ENCODE assay signal across 8 cellular contexts in the genomic region with DNA sequence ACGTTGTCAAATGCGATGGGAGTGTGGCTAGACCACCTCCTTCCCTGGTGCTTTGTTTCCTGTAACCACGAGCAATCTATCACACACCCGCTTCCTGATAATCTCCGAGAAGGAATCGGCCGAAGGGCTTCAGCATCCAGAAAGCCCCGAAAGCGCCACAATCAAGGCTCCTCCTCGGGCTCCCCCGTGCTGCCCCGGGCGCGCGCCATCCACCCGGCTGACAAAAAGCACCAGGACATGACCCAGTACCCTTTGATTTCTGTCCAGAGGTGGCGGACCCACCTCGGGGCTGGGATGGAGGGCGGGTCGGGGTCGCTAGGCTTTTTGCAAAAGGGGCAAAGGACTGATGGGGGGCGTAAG. TPM values are rescaled to one million over a fixed set of nuclear protein-coding genes. Genes with fewer than 3 reads are reported as not detected.
A peak's percentile ranks its signal among the peaks of the same experiment; 100 is the strongest.
DNase-seq lines count a peak whose midpoint lies in the region; ATAC-seq, FAIRE-seq and TF ChIP-seq lines count a peak whose summit lies in the region.

No MANE protein-coding gene starts in this region.

- WGBS in small intestine, 3 donors, result 4 to 5% (median 4%) methylated on average over 20 to 22 of the region's 22 CpGs

- H3K4me1 Mint-ChIP-seq in WTC11, result peaks cover 19% of the 10 kb centered on the region
- H3K4me1 Mint-ChIP-seq in glutamatergic neuron (ENCODE audit: low read depth, unreplicated experiment), result peaks cover under 1% of the 10 kb centered on the region

- TF ChIP-seq CTCF in WTC11 (IDR thresholded peaks at IDR 0.05) (no peak), glutamatergic neuron (IDR thresholded peaks at IDR 0.05; ENCODE audit: partially characterized antibody, unreplicated experiment) (no peak)

- H3K36me3 ChIP-seq in H7 (replicated peaks; ENCODE audit: control insufficient read depth, insufficient read depth, low read length) (peaks cover 2% of the 10 kb centered on the region; the same call in 1 of the 2 replicates), small intestine (ENCODE audit: control insufficient read depth in 2 of 2, insufficient read depth in 2 of 2, low read length in 2 of 2) (peaks cover 0 to 8% of the 10 kb centered on the region in 2 donors)

- DNase-seq in H7, result peak; percentile 86
- no peak for DNase-seq in WTC11 (ENCODE audit: low spot score)
- DNase-seq in glutamatergic neuron, result no peak
- no peak for DNase-seq in small intestine
- no peak for DNase-seq in NOMO-1 (lab: John Stamatoyannopoulos, UW; ENCODE audit: unreplicated experiment in 2 of 2)

- H3K9me3 Mint-ChIP-seq in WTC11, result no peaks in the 10 kb centered on the region
- peaks cover 6% of the 10 kb centered on the region for H3K9me3 Mint-ChIP-seq in glutamatergic neuron (ENCODE audit: unreplicated experiment)

- H3K9me3 ChIP-seq in small intestine (ENCODE audit: control insufficient read depth, low read depth), result no peaks in the 10 kb centered on the region

- POLR2A ChIA-PET in WTC11 (lab: Charles Lee), result interaction anchor here (0.9 to 1.9 kb wide), 8 partner anchors 12 to 93 kb away, joined by 3 to 7 read pairs (median 4); partner anchors contain the start of genes NT5C and SLC16A5

- peak overlapping the region; percentile 90 for H3K4me3 Mint-ChIP-seq in WTC11
- H3K4me3 Mint-ChIP-seq in glutamatergic neuron (ENCODE audit: unreplicated experiment), result peak overlapping the region; percentile 88

- CTCF ChIA-PET in WTC11 (lab: Charles Lee), result interaction anchor here (0.6 to 1.9 kb wide), 10 partner anchors 15 to 162 kb away, joined by 3 to 11 read pairs (median 5); partner anchors contain the start of genes MIF4GD and SLC16A5

- H3K27ac Mint-ChIP-seq in WTC11, result no peak overlapping the region
- no peak overlapping the region for H3K27ac Mint-ChIP-seq in glutamatergic neuron (ENCODE audit: unreplicated experiment)

- H3K27me3 ChIP-seq in H7 (ENCODE audit: control insufficient read depth, insufficient read depth, low read length) (no peaks in the 10 kb centered on the region; the same call in 1 of the 2 replicates), small intestine (ENCODE audit: control insufficient read depth in 2 of 2, insufficient read depth in 2 of 2, low read length in 2 of 2) (no peaks in the 10 kb centered on the region)

- H3K27ac ChIP-seq in small intestine (ENCODE audit: low read depth in 1 of 2, low read length in 1 of 2), result no peak overlapping the region

- peak; percentile 4 for ATAC-seq in WTC11
- ATAC-seq in GM19351 (IDR thresholded peaks at IDR 0.05; ENCODE audit: unreplicated experiment), result no peak
- ATAC-seq in HG03159 (IDR thresholded peaks at IDR 0.05; ENCODE audit: unreplicated experiment), result no peak
- ATAC-seq in HG03520 (IDR thresholded peaks at IDR 0.05; ENCODE audit: unreplicated experiment), result no peak

- FAIRE-seq in small intestine (lab: Jason Lieb, UNC), result no peak

- H3K4me1 ChIP-seq in small intestine (ENCODE audit: control insufficient read depth in 2 of 2, insufficient read depth in 1 of 2, low read depth in 1 of 2, low read length in 1 of 2), result peaks cover 0 to 3% of the 10 kb centered on the region in 2 donors

- H3K4me3 ChIP-seq in H7 (ENCODE audit: insufficient read depth, low read depth, low read length) (peak overlapping the region; percentile 71), small intestine (ENCODE audit: low read depth in 1 of 2, low read length in 2 of 2) (peak overlapping the region; percentile 73 to 84)

- H3K36me3 Mint-ChIP-seq in WTC11 (peaks cover 7% of the 10 kb centered on the region), glutamatergic neuron (ENCODE audit: unreplicated experiment) (no peaks in the 10 kb centered on the region)

- H3K27me3 Mint-ChIP-seq in WTC11 (ENCODE audit: low read depth), result no peaks in the 10 kb centered on the region
- H3K27me3 Mint-ChIP-seq in glutamatergic neuron (ENCODE audit: unreplicated experiment), result peaks cover 8% of the 10 kb centered on the region

TF ChIP-seq in WTC11, 78 proteins besides CTCF, POLR2A, EP300 and RAD21:
- 0 out of 2 replicates have a peak, but pooled peaks have one; percentile 17 for TF ChIP-seq RELA (CRISPR knock-in tag; IDR thresholded peaks at IDR 0.05; ENCODE audit: borderline replicate concordance)
- TF ChIP-seq, protein P1, sequence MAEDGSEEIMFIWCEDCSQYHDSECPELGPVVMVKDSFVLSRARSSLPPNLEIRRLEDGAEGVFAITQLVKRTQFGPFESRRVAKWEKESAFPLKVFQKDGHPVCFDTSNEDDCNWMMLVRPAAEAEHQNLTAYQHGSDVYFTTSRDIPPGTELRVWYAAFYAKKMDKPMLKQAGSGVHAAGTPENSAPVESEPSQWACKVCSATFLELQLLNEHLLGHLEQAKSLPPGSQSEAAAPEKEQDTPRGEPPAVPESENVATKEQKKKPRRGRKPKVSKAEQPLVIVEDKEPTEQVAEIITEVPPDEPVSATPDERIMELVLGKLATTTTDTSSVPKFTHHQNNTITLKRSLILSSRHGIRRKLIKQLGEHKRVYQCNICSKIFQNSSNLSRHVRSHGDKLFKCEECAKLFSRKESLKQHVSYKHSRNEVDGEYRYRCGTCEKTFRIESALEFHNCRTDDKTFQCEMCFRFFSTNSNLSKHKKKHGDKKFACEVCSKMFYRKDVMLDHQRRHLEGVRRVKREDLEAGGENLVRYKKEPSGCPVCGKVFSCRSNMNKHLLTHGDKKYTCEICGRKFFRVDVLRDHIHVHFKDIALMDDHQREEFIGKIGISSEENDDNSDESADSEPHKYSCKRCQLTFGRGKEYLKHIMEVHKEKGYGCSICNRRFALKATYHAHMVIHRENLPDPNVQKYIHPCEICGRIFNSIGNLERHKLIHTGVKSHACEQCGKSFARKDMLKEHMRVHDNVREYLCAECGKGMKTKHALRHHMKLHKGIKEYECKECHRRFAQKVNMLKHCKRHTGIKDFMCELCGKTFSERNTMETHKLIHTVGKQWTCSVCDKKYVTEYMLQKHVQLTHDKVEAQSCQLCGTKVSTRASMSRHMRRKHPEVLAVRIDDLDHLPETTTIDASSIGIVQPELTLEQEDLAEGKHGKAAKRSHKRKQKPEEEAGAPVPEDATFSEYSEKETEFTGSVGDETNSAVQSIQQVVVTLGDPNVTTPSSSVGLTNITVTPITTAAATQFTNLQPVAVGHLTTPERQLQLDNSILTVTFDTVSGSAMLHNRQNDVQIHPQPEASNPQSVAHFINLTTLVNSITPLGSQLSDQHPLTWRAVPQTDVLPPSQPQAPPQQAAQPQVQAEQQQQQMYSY (CRISPR knock-in tag; IDR thresholded peaks at IDR 0.05), result 0 out of 2 replicates have a peak, but pooled peaks have one; percentile 3
- TF ChIP-seq, protein P2, sequence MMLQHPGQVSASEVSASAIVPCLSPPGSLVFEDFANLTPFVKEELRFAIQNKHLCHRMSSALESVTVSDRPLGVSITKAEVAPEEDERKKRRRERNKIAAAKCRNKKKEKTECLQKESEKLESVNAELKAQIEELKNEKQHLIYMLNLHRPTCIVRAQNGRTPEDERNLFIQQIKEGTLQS (CRISPR knock-in tag; conservative IDR thresholded peaks at IDR 0.05), result no peak
TF ChIP-seq in WTC11: peak in this region for 2.

RNA-seq across cellular contexts. Expression of gene ARMC7, which starts 0.7 kb away (rescaled TPM):
- 6.2 and 9.5 TPM in 2 replicates for total RNA-seq in H7 (2014; rRNA removed; shearing (Covaris generic))
- total RNA-seq in WTC11 (2021) (13.2 to 15.9 TPM (median 14.8 TPM) in 3 replicates), glutamatergic neuron (ENCODE audit: unreplicated experiment) (9.9 TPM)
- 10 to 100 TPM; 14.2 to 24.8 (median 23.2) TPM for polyA plus RNA-seq in small intestine

RNA-seq across cellular contexts. Expression of gene SLC16A5, which starts 21.3 kb away (rescaled TPM):
- total RNA-seq in H7 (2014; rRNA removed; shearing (Covaris generic)), result 28.2 and 38.8 TPM in 2 replicates
- total RNA-seq in WTC11 (2021) (32.4 to 33.5 TPM (median 33.1 TPM) in 3 replicates), glutamatergic neuron (ENCODE audit: unreplicated experiment) (1.1 TPM)
- polyA plus RNA-seq in small intestine, result 10 to 100 TPM; 23.5 to 35.4 (median 32.2) TPM

RNA-seq across cellular contexts. Expression of gene NT5C, which starts 22.5 kb away (rescaled TPM):
- 106 and 118 TPM in 2 replicates for total RNA-seq in H7 (2014; rRNA removed; shearing (Covaris generic))
- total RNA-seq in WTC11 (2021) (91.0 to 102 TPM (median 96.9 TPM) in 3 replicates), glutamatergic neuron (ENCODE audit: unreplicated experiment) (40.4 TPM)
- 100 to 1,000 TPM in 2 of 3 donors, 10 to 100 TPM in 1; 91.2 to 169 (median 130) TPM for polyA plus RNA-seq in small intestine

RNA-seq across cellular contexts. Expression of gene JPT1, which starts 45.3 kb away (rescaled TPM):
- 410 and 454 TPM in 2 replicates for total RNA-seq in H7 (2014; rRNA removed; shearing (Covaris generic))
- total RNA-seq in WTC11 (2021) (289 to 341 TPM (median 300 TPM) in 3 replicates), glutamatergic neuron (ENCODE audit: unreplicated experiment) (642 TPM)
- polyA plus RNA-seq in small intestine, result 100 to 1,000 TPM; 377 to 758 (median 449) TPM

Comparison
In these comparisons a context has a peak if more than half of its experiments do, and no peak if none do; other contexts are left out.
1. RNA of gene SLC16A5, which starts 21.3 kb away (total RNA-seq): 32.4 to 33.5 TPM in WTC11 and 28.2 to 38.8 TPM in H7; 1.1 TPM in glutamatergic neuron (single experiment); every median in the first group is over 10 times any median in the second.